2 cellular contexts compared by ENCODE assay signal in genomic region chr9:129405831-129406220, GRCh38.
TF ChIP-seq lines count a peak whose summit lies in the region.

No MANE protein-coding gene starts in this region.

TF ChIP-seq in A549, 52 proteins besides CTCF, POLR2A, EP300 and RAD21 (continued from another document):
- TF ChIP-seq JUNB (IDR thresholded peaks at IDR 0.05) (no peak), HEYL (CRISPR knock-in tag; IDR thresholded peaks at IDR 0.05) (no peak)

TF ChIP-seq in H1, 55 proteins besides CTCF, POLR2A, EP300 and RAD21:
- TF ChIP-seq JUN (IDR thresholded peaks at IDR 0.05; ENCODE audit: low read depth, low read length), result no peak
- no peak for TF ChIP-seq TCF12 (IDR thresholded peaks at IDR 0.05; ENCODE audit: low read depth, low read length)
- no peak for TF ChIP-seq GABPA (IDR thresholded peaks at IDR 0.05; ENCODE audit: borderline replicate concordance, insufficient read depth, low read length)
- TF ChIP-seq KDM1A (IDR thresholded peaks at IDR 0.05; ENCODE audit: borderline replicate concordance, low read length), result no peak
- no peak for TF ChIP-seq MAFK (IDR thresholded peaks at IDR 0.05; ENCODE audit: low read depth, low read length)
- no peak for TF ChIP-seq TAF1 (IDR thresholded peaks at IDR 0.05; ENCODE audit: low read depth, low read length)
- no peak for TF ChIP-seq SRF (IDR thresholded peaks at IDR 0.05; ENCODE audit: low read depth, low read length)
- TF ChIP-seq, protein P1, sequence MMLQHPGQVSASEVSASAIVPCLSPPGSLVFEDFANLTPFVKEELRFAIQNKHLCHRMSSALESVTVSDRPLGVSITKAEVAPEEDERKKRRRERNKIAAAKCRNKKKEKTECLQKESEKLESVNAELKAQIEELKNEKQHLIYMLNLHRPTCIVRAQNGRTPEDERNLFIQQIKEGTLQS (IDR thresholded peaks at IDR 0.05; ENCODE audit: insufficient read depth, low read depth, low read length), result no peak
- no peak for TF ChIP-seq FOSL1 (IDR thresholded peaks at IDR 0.05; ENCODE audit: insufficient read depth, low read depth, low read length)
- no peak for TF ChIP-seq SP2 (IDR thresholded peaks at IDR 0.05; ENCODE audit: low read length)
